ENCODE assay signal across 1 cellular context in the genomic region with DNA sequence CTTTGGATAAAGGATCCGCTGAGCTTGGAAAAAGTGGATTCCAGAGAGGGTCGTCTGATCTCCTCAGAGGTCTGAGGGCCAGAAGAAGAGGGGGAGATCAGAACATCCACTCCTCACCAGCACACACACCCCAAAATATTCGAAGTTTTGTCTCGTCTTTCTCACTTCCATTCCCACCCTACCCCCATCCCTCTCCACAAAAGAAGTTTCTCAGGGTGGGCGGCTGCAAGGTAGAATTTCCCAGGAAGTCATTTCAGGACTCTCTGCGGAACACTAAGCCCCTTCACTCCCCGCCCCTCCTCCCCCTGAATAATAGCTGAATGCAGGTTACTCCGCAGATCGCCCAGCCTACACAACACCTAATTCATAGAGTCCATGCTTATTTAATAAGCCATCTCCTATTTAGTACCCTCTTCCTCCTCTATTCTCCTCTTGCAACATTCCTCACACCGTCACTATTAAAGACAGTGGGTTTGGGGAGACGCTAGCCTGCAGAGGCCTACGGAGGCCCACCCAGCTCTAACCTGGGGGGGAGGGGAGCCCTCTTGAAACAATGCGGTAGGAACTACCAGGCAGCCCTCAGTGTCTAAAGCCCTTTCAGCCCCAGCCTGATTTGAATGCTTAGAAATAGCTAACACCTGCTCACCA.
TF ChIP-seq lines count a peak whose summit lies in the region.

No MANE protein-coding gene starts in this region.

TF ChIP-seq in GM12878, 131 proteins besides CTCF, POLR2A, EP300 and RAD21 (continued from another document):
- TF ChIP-seq YBX1 (IDR thresholded peaks at IDR 0.05): no peak
- TF ChIP-seq ZSCAN29 (IDR thresholded peaks at IDR 0.05): peak; percentile 78
- TF ChIP-seq, protein P1, sequence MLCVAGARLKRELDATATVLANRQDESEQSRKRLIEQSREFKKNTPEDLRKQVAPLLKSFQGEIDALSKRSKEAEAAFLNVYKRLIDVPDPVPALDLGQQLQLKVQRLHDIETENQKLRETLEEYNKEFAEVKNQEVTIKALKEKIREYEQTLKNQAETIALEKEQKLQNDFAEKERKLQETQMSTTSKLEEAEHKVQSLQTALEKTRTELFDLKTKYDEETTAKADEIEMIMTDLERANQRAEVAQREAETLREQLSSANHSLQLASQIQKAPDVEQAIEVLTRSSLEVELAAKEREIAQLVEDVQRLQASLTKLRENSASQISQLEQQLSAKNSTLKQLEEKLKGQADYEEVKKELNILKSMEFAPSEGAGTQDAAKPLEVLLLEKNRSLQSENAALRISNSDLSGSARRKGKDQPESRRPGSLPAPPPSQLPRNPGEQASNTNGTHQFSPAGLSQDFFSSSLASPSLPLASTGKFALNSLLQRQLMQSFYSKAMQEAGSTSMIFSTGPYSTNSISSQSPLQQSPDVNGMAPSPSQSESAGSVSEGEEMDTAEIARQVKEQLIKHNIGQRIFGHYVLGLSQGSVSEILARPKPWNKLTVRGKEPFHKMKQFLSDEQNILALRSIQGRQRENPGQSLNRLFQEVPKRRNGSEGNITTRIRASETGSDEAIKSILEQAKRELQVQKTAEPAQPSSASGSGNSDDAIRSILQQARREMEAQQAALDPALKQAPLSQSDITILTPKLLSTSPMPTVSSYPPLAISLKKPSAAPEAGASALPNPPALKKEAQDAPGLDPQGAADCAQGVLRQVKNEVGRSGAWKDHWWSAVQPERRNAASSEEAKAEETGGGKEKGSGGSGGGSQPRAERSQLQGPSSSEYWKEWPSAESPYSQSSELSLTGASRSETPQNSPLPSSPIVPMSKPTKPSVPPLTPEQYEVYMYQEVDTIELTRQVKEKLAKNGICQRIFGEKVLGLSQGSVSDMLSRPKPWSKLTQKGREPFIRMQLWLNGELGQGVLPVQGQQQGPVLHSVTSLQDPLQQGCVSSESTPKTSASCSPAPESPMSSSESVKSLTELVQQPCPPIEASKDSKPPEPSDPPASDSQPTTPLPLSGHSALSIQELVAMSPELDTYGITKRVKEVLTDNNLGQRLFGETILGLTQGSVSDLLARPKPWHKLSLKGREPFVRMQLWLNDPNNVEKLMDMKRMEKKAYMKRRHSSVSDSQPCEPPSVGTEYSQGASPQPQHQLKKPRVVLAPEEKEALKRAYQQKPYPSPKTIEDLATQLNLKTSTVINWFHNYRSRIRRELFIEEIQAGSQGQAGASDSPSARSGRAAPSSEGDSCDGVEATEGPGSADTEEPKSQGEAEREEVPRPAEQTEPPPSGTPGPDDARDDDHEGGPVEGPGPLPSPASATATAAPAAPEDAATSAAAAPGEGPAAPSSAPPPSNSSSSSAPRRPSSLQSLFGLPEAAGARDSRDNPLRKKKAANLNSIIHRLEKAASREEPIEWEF (IDR thresholded peaks at IDR 0.05; ENCODE audit: insufficient replicate concordance, low read depth, low read length): no peak
- TF ChIP-seq CBFB (IDR thresholded peaks at IDR 0.05; ENCODE audit: low read depth): no peak
- no peak for TF ChIP-seq EGR1 (IDR thresholded peaks at IDR 0.05; ENCODE audit: borderline replicate concordance in 1 of 2, low read depth in 2 of 2, low read length in 2 of 2)
